8 cellular contexts compared by ENCODE assay signal in the genomic region with DNA sequence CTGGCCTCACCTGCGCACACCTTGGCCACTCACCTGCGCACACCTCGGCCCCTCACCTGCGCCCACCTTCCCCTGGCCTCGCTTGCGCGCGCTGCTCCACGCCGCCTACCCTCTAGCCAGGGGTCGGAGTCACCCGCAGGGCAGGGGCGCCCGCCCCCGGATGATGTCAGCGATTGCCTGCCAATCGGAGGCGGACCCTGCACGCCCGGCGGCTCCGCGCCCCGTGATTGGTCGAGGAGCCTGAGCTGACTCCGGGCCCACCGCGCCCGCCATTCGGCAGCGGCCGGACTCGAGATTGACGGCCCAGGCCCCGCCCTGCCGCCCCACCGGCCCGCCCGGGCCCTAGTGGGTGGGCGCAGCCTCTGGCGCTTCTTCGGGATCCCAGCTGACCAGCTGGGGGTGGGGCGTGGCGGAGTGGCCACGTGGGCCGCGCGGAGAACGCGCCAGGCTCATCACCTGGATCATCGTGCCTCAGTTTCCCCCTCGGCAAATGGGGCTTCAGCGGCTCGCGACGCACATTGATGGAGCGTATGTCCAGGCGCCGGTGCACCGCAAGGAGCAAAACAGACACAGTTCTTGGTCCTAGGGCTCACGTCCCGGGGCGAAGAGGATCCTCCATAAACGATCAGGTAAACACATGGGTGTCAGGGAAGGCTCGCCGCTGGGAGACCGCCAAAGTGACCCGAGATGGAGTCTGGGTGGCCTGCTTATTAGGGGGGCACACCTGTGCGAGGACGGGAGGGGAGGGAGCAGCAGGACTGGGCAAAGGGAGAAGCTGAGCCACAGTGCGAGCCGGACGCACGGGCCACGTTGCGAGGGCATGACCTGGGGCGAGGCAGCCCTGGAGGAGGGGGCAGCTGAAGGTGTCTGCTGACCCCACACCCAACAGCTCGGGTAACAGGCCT. TPM values are rescaled to one million over a fixed set of nuclear protein-coding genes. Genes with fewer than 3 reads are reported as not detected.
DNase-seq lines count a peak whose midpoint lies in the region; ATAC-seq and TF ChIP-seq lines count a peak whose summit lies in the region.

A gene with protein sequence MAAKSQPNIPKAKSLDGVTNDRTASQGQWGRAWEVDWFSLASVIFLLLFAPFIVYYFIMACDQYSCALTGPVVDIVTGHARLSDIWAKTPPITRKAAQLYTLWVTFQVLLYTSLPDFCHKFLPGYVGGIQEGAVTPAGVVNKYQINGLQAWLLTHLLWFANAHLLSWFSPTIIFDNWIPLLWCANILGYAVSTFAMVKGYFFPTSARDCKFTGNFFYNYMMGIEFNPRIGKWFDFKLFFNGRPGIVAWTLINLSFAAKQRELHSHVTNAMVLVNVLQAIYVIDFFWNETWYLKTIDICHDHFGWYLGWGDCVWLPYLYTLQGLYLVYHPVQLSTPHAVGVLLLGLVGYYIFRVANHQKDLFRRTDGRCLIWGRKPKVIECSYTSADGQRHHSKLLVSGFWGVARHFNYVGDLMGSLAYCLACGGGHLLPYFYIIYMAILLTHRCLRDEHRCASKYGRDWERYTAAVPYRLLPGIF (minus strand): TSS at position 137 of the 905 bp plus-strand sequence. CDS start 3,441 bp downstream, outside the sequence.

- DNase-seq in NCI-H748 (lab: John Stamatoyannopoulos, UW; ENCODE audit: unreplicated experiment) (peak; percentile 98), cortex of kidney (lab: John Stamatoyannopoulos, UW) (peak; percentile 67), left lobe of liver (ENCODE audit: low spot score) (peak; percentile 98)
- DNase-seq in activated CD4-positive, alpha-beta T cell treated with anti-CD3 and anti-CD28 coated beads, Interleukin-2, amount 50 U/mL, for 1 hour: peak; percentile 89
- DNase-seq in stimulated activated CD4-positive, alpha-beta T cell treated with anti-CD3 and anti-CD28 coated beads, Interleukin-2, amount 100 ng/mL, for 4 hours (ENCODE audit: low read depth): peak; percentile 93

- no peak for TF ChIP-seq CTCF in C4-2B (conservative IDR thresholded peaks at IDR 0.05)

- ATAC-seq in GM19372 (IDR thresholded peaks at IDR 0.05; ENCODE audit: low read depth, unreplicated experiment): peak; percentile 72
- ATAC-seq in HG03521 (IDR thresholded peaks at IDR 0.05; ENCODE audit: unreplicated experiment): peak; percentile 77
- ATAC-seq in left lobe of liver: peak; percentile 76

- peak within 1 kb of the TSS; percentile 88 for H3K27ac ChIP-seq in C4-2B

RNA-seq across cellular contexts. Expression of the gene that starts here (rescaled TPM):
- 136 TPM for total RNA-seq in left lobe of liver

Comparison
In these comparisons a context has a peak if more than half of its experiments do, and no peak if none do; other contexts are left out.
1. Peak in every context shown above with its lines: DNase-seq, ATAC-seq and H3K27ac ChIP-seq.